ENCODE assay signal across 1 cellular context in genomic region chr11:69640995-69641581, GRCh38.
TF ChIP-seq lines count a peak whose summit lies in the region.

TSS of gene CCND1 (plus strand) at chr11:69641156. CDS start at chr11:69641314, 158 bp downstream.

TF ChIP-seq in K562, 482 proteins besides CTCF, POLR2A, EP300 and RAD21 (continued from another document and continues in another):
- TF ChIP-seq ARID4B (CRISPR knock-in tag; IDR thresholded peaks at IDR 0.05), result peak; percentile 75; the same call in 1 of the 2 replicates
- TF ChIP-seq HBP1 (CRISPR knock-in tag; IDR thresholded peaks at IDR 0.05), result no peak
- TF ChIP-seq LEF1 (IDR thresholded peaks at IDR 0.05), result no peak
- TF ChIP-seq ZHX1 (conservative IDR thresholded peaks at IDR 0.05; ENCODE audit: low read length), result no peak
- no peak for TF ChIP-seq ZBTB1 (CRISPR knock-in tag; IDR thresholded peaks at IDR 0.05; ENCODE audit: borderline replicate concordance, low read depth)
- TF ChIP-seq ATF4 (CRISPR knock-in tag; IDR thresholded peaks at IDR 0.05), result no peak
- peak; percentile 65 for TF ChIP-seq TBP (optimal IDR thresholded peaks at IDR 0.05; ENCODE audit: low read depth, low read length)
- peak; percentile 49; the same call in 1 of the 2 replicates for TF ChIP-seq FOXP4 (CRISPR knock-in tag; IDR thresholded peaks at IDR 0.05; ENCODE audit: borderline replicate concordance)
- TF ChIP-seq U2AF1 (optimal IDR thresholded peaks at IDR 0.05; ENCODE audit: low read depth, low read length), result no peak
- no peak for TF ChIP-seq MBD2 (IDR thresholded peaks at IDR 0.05; ENCODE audit: borderline replicate concordance, low read depth)
- no peak for TF ChIP-seq TEAD4 (IDR thresholded peaks at IDR 0.05; ENCODE audit: low read length)
- TF ChIP-seq TEAD4 (CRISPR knock-in tag; IDR thresholded peaks at IDR 0.05; ENCODE audit: borderline replicate concordance), result no peak
- no peak for TF ChIP-seq ZBTB26 (CRISPR knock-in tag; IDR thresholded peaks at IDR 0.05)
- TF ChIP-seq MTA3 (IDR thresholded peaks at IDR 0.05; ENCODE audit: borderline replicate concordance), result no peak
- TF ChIP-seq ZNF318 (IDR thresholded peaks at IDR 0.05; ENCODE audit: borderline replicate concordance in 1 of 2, low read depth in 1 of 2), result no peak
- 0 out of 2 replicates have a peak, but pooled peaks have one; percentile 49 for TF ChIP-seq LCOR (CRISPR knock-in tag; IDR thresholded peaks at IDR 0.05)
- no peak for TF ChIP-seq MCM2 (IDR thresholded peaks at IDR 0.05; ENCODE audit: low read depth)
- TF ChIP-seq PHF8 (IDR thresholded peaks at IDR 0.05; ENCODE audit: borderline replicate concordance, low read length), result peak; percentile 40; the same call in 1 of the 2 replicates
- TF ChIP-seq RBM14 (IDR thresholded peaks at IDR 0.05; ENCODE audit: borderline replicate concordance, insufficient read depth, low read depth, low read length), result no peak
- peak; percentile 41; the same call in 1 of the 2 replicates for TF ChIP-seq SP1 (CRISPR knock-in tag; IDR thresholded peaks at IDR 0.05)
- no peak for TF ChIP-seq ZC3H11A (IDR thresholded peaks at IDR 0.05; ENCODE audit: low read depth, low read length)
- peak; percentile 45 for TF ChIP-seq SUPT5H (IDR thresholded peaks at IDR 0.05)
- TF ChIP-seq RNF2 (IDR thresholded peaks at IDR 0.05), result no peak
- no peak for TF ChIP-seq ZNF77 (CRISPR knock-in tag; IDR thresholded peaks at IDR 0.05)
- TF ChIP-seq HDAC6 (IDR thresholded peaks at IDR 0.05; ENCODE audit: low read depth, low read length), result no peak
- 0 out of 2 replicates have a peak, but pooled peaks have one; percentile 28 for TF ChIP-seq ZNF175 (CRISPR knock-in tag; IDR thresholded peaks at IDR 0.05; ENCODE audit: low read depth)
- TF ChIP-seq SAP30 (IDR thresholded peaks at IDR 0.05; ENCODE audit: borderline replicate concordance, insufficient read depth, low read depth, low read length, poor library complexity, severe bottlenecking), result no peak
- TF ChIP-seq TRIM25 (IDR thresholded peaks at IDR 0.05; ENCODE audit: borderline replicate concordance), result no peak
- peak; percentile 63 for TF ChIP-seq RB1 (IDR thresholded peaks at IDR 0.05; ENCODE audit: low read depth)
